In the genomic region with DNA sequence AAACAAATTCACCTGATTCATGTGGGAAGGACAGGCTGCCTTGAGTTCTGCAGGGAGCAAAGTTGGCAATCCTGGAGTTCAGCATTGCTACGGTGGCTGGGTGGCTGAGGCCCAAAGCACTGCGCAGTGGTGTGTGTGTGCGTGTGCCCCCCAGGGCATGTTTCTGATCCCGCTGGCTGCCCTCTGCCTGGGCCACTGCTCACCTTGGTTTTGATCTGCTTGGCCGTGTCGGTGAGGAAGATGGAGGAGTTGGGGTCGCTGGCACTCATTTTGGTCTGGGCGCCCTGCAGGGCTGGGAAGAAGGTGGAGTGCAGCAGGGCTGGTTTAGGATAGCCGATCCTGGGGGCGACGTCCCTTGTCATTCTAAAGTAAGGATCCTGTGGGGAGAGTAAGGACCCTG, we compare ENCODE assay signal across 12 cellular contexts. TPM values are rescaled to one million over a fixed set of nuclear protein-coding genes. Genes with fewer than 3 reads are reported as not detected.
DNase-seq lines count a peak whose midpoint lies in the region; ATAC-seq lines count a peak whose summit lies in the region.
"Had no signal": no experiment of that assay in that cellular context is flagged by ENCODE, and none has a peak within 500 bp of the region (broad histone marks: within the 10 kb centered on the region; RNA-seq: fewer than 3 reads in every experiment).

No MANE protein-coding gene starts in this region.

- POLR2A ChIA-PET in activated CD4-positive, alpha-beta memory T cell treated with anti-CD3 and anti-CD28 coated beads for 36 hours (lab: Charles Lee) = interaction anchor here (1.5 kb wide), 1 partner anchor 31 kb away, joined by 5 read pairs; no protein-coding TSS in a partner anchor

- H3K4me1 ChIP-seq in rectal smooth muscle tissue (ENCODE audit: control insufficient read depth, insufficient read depth, low read length) = peaks cover 10% of the 10 kb centered on the region

- H3K36me3 ChIP-seq in rectal smooth muscle tissue (ENCODE audit: control insufficient read depth, insufficient read depth, low read length) = peaks cover 4% of the 10 kb centered on the region

- H3K9me3 Mint-ChIP-seq in activated CD4-positive, alpha-beta memory T cell treated with anti-CD3 and anti-CD28 coated beads for 36 hours = no peaks in the 10 kb centered on the region

- no peak overlapping the region for H3K9ac ChIP-seq in rectal smooth muscle tissue (ENCODE audit: low read length)

- ATAC-seq in esophagus mucosa (peak; percentile 21), GM21526 (IDR thresholded peaks at IDR 0.05; ENCODE audit: low FRiP score, unreplicated experiment) (no peak), HG02884 (IDR thresholded peaks at IDR 0.05; ENCODE audit: unreplicated experiment) (no peak), GM21528 (IDR thresholded peaks at IDR 0.05; ENCODE audit: low FRiP score, unreplicated experiment) (no peak)

- no peaks in the 10 kb centered on the region for H3K27me3 ChIP-seq in rectal smooth muscle tissue (ENCODE audit: control insufficient read depth, insufficient read depth, low read length)
- H3K27me3 ChIP-seq: pancreas had no signal

- no peaks in the 10 kb centered on the region for H3K27me3 Mint-ChIP-seq in activated CD4-positive, alpha-beta memory T cell treated with anti-CD3 and anti-CD28 coated beads for 36 hours

- CTCF ChIA-PET in activated CD4-positive, alpha-beta memory T cell treated with anti-CD3 and anti-CD28 coated beads for 36 hours (lab: Charles Lee) = interaction anchor here (0.7 to 2.5 kb wide), 2 partner anchors 31 to 35 kb away, joined by 3 to 6 read pairs; no protein-coding TSS in a partner anchor

- peak overlapping the region; percentile 46 for H3K27ac Mint-ChIP-seq in activated CD4-positive, alpha-beta memory T cell treated with anti-CD3 and anti-CD28 coated beads for 36 hours

- intact Hi-C loops in activated CD4-positive, alpha-beta memory T cell treated with anti-CD3 and anti-CD28 coated beads for 36 hours (cut with micrococcal nuclease) = no loop called here

- H3K4me3 Mint-ChIP-seq in activated CD4-positive, alpha-beta memory T cell treated with anti-CD3 and anti-CD28 coated beads for 36 hours = no peak overlapping the region

- peaks cover 38% of the 10 kb centered on the region for H3K4me1 Mint-ChIP-seq in activated CD4-positive, alpha-beta memory T cell treated with anti-CD3 and anti-CD28 coated beads for 36 hours (ENCODE audit: low read depth)

- H3K4me3 ChIP-seq in rectal smooth muscle tissue (ENCODE audit: low read length) = no peak overlapping the region
- H3K4me3 ChIP-seq: pancreas had no signal

- peak overlapping the region; percentile 41 for H3K27ac ChIP-seq in rectal smooth muscle tissue (ENCODE audit: low read depth, low read length)
- H3K27ac ChIP-seq: VCaP had no signal

- DNase-seq in D341Med (ENCODE audit: low spot score) (peak; percentile 18), A172 (ENCODE audit: low spot score) (no peak)
- peak; percentile 7 for DNase-seq in activated CD4-positive, alpha-beta memory T cell treated with anti-CD3 and anti-CD28 coated beads for 36 hours
- DNase-seq: NCI-H446 treated with DMSO at 0.1 percent for 48 hours, pancreas had no signal

- peaks cover 72% of the 10 kb centered on the region for H3K36me3 Mint-ChIP-seq in activated CD4-positive, alpha-beta memory T cell treated with anti-CD3 and anti-CD28 coated beads for 36 hours

RNA-seq across cellular contexts. Expression of gene SLC25A47, which starts 19.1 kb away (rescaled TPM):
- not detected for total RNA-seq in activated CD4-positive, alpha-beta memory T cell treated with anti-CD3 and anti-CD28 coated beads for 36 hours
- not detected for total RNA-seq in esophagus mucosa
- 0.24 TPM in 1 of 2 replicates, not detected in the other for total RNA-seq in A172 (2014; rRNA removed; shearing (Covaris generic))
- total RNA-seq: M059J had no signal

RNA-seq across cellular contexts. Expression of gene WDR25, which starts 34.1 kb away (rescaled TPM):
- 1 to 10 TPM; 6.6 to 7.5 TPM for total RNA-seq in activated CD4-positive, alpha-beta memory T cell treated with anti-CD3 and anti-CD28 coated beads for 36 hours
- 5.3 TPM for total RNA-seq in esophagus mucosa
- 11.2 and 12.9 TPM in 2 replicates for total RNA-seq in A172 (2014; rRNA removed; shearing (Covaris generic))

RNA-seq across cellular contexts. Expression of gene SLC25A29, which starts 36.0 kb away (rescaled TPM):
- 10 to 100 TPM; 14.9 to 15.7 TPM for total RNA-seq in activated CD4-positive, alpha-beta memory T cell treated with anti-CD3 and anti-CD28 coated beads for 36 hours
- 15.5 TPM for total RNA-seq in esophagus mucosa
- total RNA-seq in A172 (2014; rRNA removed; shearing (Covaris generic)) = 34.7 and 37.5 TPM in 2 replicates
